1 cellular context compared by ENCODE assay signal in genomic region chr22:11318633-11319032, GRCh38.
DNase-seq lines count a peak whose midpoint lies in the region.

No MANE protein-coding gene starts in this region.

- peak; percentile 88 for DNase-seq in mesenteric fat pad (ENCODE audit: low spot score)
